1 cellular context compared by ENCODE assay signal in the genomic region with DNA sequence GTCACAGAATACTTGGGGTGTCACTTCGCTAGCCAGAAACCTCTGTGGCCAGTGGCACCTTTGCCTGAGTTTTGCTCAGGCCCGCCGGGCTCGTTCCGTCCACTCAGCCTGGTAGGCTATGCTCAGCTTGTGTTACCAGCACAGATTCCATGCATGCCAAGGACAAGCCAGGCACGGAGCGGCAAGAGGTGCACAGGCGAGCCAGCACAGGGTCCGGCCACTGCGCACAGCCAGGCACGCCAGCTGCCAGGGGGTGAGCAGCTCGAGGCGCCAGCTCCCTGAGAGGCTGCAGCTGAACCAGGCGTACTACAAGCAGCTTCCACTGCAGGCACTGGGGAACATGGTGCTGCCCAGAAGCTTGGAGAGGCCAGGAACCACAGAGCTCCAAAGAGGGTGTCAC.
A peak's percentile ranks its signal among the peaks of the same experiment; 100 is the strongest.
TF ChIP-seq lines count a peak whose summit lies in the region.

No MANE protein-coding gene starts in this region.

TF ChIP-seq in H1, 55 proteins besides CTCF, POLR2A, EP300 and RAD21:
- no peak for TF ChIP-seq USF2 (IDR thresholded peaks at IDR 0.05; ENCODE audit: low read length)
- peak; percentile 1 for TF ChIP-seq KDM4A (IDR thresholded peaks at IDR 0.05; ENCODE audit: low read depth, low read length, severe bottlenecking)
- TF ChIP-seq NRF1 (IDR thresholded peaks at IDR 0.05; ENCODE audit: low read depth, low read length) = no peak
- TF ChIP-seq ASH2L (IDR thresholded peaks at IDR 0.05; ENCODE audit: low read length) = peak; percentile 2
- TF ChIP-seq, protein P1, sequence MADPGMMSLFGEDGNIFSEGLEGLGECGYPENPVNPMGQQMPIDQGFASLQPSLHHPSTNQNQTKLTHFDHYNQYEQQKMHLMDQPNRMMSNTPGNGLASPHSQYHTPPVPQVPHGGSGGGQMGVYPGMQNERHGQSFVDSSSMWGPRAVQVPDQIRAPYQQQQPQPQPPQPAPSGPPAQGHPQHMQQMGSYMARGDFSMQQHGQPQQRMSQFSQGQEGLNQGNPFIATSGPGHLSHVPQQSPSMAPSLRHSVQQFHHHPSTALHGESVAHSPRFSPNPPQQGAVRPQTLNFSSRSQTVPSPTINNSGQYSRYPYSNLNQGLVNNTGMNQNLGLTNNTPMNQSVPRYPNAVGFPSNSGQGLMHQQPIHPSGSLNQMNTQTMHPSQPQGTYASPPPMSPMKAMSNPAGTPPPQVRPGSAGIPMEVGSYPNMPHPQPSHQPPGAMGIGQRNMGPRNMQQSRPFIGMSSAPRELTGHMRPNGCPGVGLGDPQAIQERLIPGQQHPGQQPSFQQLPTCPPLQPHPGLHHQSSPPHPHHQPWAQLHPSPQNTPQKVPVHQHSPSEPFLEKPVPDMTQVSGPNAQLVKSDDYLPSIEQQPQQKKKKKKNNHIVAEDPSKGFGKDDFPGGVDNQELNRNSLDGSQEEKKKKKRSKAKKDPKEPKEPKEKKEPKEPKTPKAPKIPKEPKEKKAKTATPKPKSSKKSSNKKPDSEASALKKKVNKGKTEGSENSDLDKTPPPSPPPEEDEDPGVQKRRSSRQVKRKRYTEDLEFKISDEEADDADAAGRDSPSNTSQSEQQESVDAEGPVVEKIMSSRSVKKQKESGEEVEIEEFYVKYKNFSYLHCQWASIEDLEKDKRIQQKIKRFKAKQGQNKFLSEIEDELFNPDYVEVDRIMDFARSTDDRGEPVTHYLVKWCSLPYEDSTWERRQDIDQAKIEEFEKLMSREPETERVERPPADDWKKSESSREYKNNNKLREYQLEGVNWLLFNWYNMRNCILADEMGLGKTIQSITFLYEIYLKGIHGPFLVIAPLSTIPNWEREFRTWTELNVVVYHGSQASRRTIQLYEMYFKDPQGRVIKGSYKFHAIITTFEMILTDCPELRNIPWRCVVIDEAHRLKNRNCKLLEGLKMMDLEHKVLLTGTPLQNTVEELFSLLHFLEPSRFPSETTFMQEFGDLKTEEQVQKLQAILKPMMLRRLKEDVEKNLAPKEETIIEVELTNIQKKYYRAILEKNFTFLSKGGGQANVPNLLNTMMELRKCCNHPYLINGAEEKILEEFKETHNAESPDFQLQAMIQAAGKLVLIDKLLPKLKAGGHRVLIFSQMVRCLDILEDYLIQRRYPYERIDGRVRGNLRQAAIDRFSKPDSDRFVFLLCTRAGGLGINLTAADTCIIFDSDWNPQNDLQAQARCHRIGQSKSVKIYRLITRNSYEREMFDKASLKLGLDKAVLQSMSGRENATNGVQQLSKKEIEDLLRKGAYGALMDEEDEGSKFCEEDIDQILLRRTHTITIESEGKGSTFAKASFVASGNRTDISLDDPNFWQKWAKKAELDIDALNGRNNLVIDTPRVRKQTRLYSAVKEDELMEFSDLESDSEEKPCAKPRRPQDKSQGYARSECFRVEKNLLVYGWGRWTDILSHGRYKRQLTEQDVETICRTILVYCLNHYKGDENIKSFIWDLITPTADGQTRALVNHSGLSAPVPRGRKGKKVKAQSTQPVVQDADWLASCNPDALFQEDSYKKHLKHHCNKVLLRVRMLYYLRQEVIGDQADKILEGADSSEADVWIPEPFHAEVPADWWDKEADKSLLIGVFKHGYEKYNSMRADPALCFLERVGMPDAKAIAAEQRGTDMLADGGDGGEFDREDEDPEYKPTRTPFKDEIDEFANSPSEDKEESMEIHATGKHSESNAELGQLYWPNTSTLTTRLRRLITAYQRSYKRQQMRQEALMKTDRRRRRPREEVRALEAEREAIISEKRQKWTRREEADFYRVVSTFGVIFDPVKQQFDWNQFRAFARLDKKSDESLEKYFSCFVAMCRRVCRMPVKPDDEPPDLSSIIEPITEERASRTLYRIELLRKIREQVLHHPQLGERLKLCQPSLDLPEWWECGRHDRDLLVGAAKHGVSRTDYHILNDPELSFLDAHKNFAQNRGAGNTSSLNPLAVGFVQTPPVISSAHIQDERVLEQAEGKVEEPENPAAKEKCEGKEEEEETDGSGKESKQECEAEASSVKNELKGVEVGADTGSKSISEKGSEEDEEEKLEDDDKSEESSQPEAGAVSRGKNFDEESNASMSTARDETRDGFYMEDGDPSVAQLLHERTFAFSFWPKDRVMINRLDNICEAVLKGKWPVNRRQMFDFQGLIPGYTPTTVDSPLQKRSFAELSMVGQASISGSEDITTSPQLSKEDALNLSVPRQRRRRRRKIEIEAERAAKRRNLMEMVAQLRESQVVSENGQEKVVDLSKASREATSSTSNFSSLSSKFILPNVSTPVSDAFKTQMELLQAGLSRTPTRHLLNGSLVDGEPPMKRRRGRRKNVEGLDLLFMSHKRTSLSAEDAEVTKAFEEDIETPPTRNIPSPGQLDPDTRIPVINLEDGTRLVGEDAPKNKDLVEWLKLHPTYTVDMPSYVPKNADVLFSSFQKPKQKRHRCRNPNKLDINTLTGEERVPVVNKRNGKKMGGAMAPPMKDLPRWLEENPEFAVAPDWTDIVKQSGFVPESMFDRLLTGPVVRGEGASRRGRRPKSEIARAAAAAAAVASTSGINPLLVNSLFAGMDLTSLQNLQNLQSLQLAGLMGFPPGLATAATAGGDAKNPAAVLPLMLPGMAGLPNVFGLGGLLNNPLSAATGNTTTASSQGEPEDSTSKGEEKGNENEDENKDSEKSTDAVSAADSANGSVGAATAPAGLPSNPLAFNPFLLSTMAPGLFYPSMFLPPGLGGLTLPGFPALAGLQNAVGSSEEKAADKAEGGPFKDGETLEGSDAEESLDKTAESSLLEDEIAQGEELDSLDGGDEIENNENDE (IDR thresholded peaks at IDR 0.05; ENCODE audit: insufficient replicate concordance, low read length) = no peak
